Comparison of ENCODE assay signal across 1 cellular context in the genomic region with DNA sequence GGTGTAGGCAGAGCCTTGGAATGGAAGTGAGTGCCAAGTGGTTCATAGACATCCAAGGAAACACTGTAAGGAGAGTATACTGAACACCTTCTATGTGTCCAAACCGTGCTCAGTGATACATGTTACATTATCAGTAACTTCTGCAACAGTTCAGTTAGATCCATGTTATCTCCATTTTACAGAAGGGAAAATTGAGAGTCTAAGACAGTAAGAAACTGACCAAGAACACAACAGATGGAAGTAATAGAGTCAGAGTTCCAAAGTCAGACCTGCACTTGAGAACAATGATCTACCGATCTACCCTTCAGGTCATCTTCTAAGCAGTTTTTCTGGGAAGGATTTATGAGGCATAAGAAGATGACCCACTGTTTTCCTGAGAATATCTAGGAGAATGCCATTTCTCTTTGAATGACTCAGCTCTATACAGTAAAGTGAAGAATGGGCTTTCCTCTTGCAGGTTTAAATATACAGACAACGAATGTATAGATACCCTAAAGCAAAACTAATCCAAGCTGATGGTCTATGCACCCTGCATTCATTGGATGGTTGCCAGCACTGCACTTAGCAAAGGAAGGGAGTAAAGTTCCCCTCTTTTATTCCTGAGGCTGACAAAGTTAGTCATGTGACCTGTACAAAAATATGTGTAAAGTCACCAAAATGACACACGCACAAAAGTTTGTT.
TF ChIP-seq lines count a peak whose summit lies in the region.

No MANE protein-coding gene starts in this region.

TF ChIP-seq in K562, 482 proteins besides CTCF, POLR2A, EP300 and RAD21 (continued from another document and continues in another):
- TF ChIP-seq, protein P1, sequence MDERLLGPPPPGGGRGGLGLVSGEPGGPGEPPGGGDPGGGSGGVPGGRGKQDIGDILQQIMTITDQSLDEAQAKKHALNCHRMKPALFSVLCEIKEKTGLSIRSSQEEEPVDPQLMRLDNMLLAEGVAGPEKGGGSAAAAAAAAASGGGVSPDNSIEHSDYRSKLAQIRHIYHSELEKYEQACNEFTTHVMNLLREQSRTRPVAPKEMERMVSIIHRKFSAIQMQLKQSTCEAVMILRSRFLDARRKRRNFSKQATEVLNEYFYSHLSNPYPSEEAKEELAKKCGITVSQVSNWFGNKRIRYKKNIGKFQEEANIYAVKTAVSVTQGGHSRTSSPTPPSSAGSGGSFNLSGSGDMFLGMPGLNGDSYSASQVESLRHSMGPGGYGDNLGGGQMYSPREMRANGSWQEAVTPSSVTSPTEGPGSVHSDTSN (CRISPR knock-in tag; IDR thresholded peaks at IDR 0.05; ENCODE audit: low read depth), result no peak
- TF ChIP-seq, protein P1 (tag; conservative IDR thresholded peaks at IDR 0.05; ENCODE audit: low read depth), result 0 out of 2 replicates have a peak, but pooled peaks have one; percentile 39
- TF ChIP-seq CBX5 (IDR thresholded peaks at IDR 0.05; ENCODE audit: borderline replicate concordance, low read depth), result no peak
- no peak for TF ChIP-seq STAG1 (CRISPR knock-in tag; IDR thresholded peaks at IDR 0.05; ENCODE audit: borderline replicate concordance)
- TF ChIP-seq ZNF780A (CRISPR knock-in tag; IDR thresholded peaks at IDR 0.05), result no peak
- no peak for TF ChIP-seq ZSCAN29 (IDR thresholded peaks at IDR 0.05)
- peak; percentile 58 to 85 for TF ChIP-seq KDM1A (IDR thresholded peaks at IDR 0.05)
- peak; percentile 31; the same call in 1 of the 2 replicates for TF ChIP-seq MAFF (IDR thresholded peaks at IDR 0.05; ENCODE audit: low read length)
- no peak for TF ChIP-seq PRPF4 (IDR thresholded peaks at IDR 0.05; ENCODE audit: insufficient read depth, low read depth, low read length, poor library complexity, severe bottlenecking)
- no peak for TF ChIP-seq PCBP1 (IDR thresholded peaks at IDR 0.05; ENCODE audit: low read depth, low read length, poor library complexity, severe bottlenecking)
- TF ChIP-seq ERF (CRISPR knock-in tag; IDR thresholded peaks at IDR 0.05), result no peak
- peak; percentile 82 for TF ChIP-seq MAFG (tag; conservative IDR thresholded peaks at IDR 0.05)
- no peak for TF ChIP-seq THRAP3 (IDR thresholded peaks at IDR 0.05; ENCODE audit: borderline replicate concordance)
- no peak for TF ChIP-seq XRCC5 (IDR thresholded peaks at IDR 0.05; ENCODE audit: low read depth, low read length)
- TF ChIP-seq, protein P2, sequence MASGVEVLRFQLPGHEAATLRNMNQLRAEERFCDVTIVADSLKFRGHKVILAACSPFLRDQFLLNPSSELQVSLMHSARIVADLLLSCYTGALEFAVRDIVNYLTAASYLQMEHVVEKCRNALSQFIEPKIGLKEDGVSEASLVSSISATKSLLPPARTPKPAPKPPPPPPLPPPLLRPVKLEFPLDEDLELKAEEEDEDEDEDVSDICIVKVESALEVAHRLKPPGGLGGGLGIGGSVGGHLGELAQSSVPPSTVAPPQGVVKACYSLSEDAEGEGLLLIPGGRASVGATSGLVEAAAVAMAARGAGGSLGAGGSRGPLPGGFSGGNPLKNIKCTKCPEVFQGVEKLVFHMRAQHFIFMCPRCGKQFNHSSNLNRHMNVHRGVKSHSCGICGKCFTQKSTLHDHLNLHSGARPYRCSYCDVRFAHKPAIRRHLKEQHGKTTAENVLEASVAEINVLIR (CRISPR knock-in tag; IDR thresholded peaks at IDR 0.05), result no peak
- no peak for TF ChIP-seq KLF13 (tag; IDR thresholded peaks at IDR 0.05; ENCODE audit: borderline replicate concordance, low read depth)
- TF ChIP-seq CBFA2T2 (conservative IDR thresholded peaks at IDR 0.05), result peak; percentile 52
- TF ChIP-seq NCOA6 (IDR thresholded peaks at IDR 0.05), result no peak
- TF ChIP-seq CBX3 (IDR thresholded peaks at IDR 0.05; ENCODE audit: borderline replicate concordance in 1 of 2, low read length in 2 of 2), result peak in 1 of 2 experiments; percentile 65; a peak in 2 of 3 replicates
- TF ChIP-seq ZNF395 (CRISPR knock-in tag; IDR thresholded peaks at IDR 0.05), result no peak
- TF ChIP-seq NCOA4 (IDR thresholded peaks at IDR 0.05; ENCODE audit: partially characterized antibody), result peak; percentile 43
- no peak for TF ChIP-seq SIRT6 (IDR thresholded peaks at IDR 0.05; ENCODE audit: low read depth, low read length)
- peak; percentile 42; the same call in 1 of the 2 replicates for TF ChIP-seq TEAD4 (IDR thresholded peaks at IDR 0.05; ENCODE audit: low read length)
- no peak for TF ChIP-seq TEAD4 (CRISPR knock-in tag; IDR thresholded peaks at IDR 0.05; ENCODE audit: borderline replicate concordance)
- TF ChIP-seq C11orf30 (IDR thresholded peaks at IDR 0.05; ENCODE audit: low read depth), result peak; percentile 70
- peak; percentile 65 for TF ChIP-seq DPF2 (IDR thresholded peaks at IDR 0.05)
- peak; percentile 80 for TF ChIP-seq CBFA2T3 (IDR thresholded peaks at IDR 0.05)
- TF ChIP-seq ZNF695 (CRISPR knock-in tag; IDR thresholded peaks at IDR 0.05), result no peak
- no peak for TF ChIP-seq CLOCK (CRISPR knock-in tag; IDR thresholded peaks at IDR 0.05; ENCODE audit: borderline replicate concordance)
- no peak for TF ChIP-seq ZNF699 (CRISPR knock-in tag; IDR thresholded peaks at IDR 0.05; ENCODE audit: insufficient replicate concordance)
- no peak for TF ChIP-seq RFX5 (IDR thresholded peaks at IDR 0.05; ENCODE audit: low read depth, low read length)
- TF ChIP-seq ARID1B (IDR thresholded peaks at IDR 0.05), result peak; percentile 66
- TF ChIP-seq NFXL1 (CRISPR knock-in tag; IDR thresholded peaks at IDR 0.05), result no peak
- TF ChIP-seq MECOM (CRISPR knock-in tag; IDR thresholded peaks at IDR 0.05), result 0 out of 2 replicates have a peak, but pooled peaks have one; percentile 11
- TF ChIP-seq CC2D1A (IDR thresholded peaks at IDR 0.05), result peak; percentile 45; the same call in 1 of the 2 replicates
- TF ChIP-seq, protein P3, sequence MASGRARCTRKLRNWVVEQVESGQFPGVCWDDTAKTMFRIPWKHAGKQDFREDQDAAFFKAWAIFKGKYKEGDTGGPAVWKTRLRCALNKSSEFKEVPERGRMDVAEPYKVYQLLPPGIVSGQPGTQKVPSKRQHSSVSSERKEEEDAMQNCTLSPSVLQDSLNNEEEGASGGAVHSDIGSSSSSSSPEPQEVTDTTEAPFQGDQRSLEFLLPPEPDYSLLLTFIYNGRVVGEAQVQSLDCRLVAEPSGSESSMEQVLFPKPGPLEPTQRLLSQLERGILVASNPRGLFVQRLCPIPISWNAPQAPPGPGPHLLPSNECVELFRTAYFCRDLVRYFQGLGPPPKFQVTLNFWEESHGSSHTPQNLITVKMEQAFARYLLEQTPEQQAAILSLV (tag; IDR thresholded peaks at IDR 0.05), result no peak
- no peak for TF ChIP-seq TFAM (CRISPR knock-in tag; conservative IDR thresholded peaks at IDR 0.05)
- no peak; the same call in 1 of the 2 replicates for TF ChIP-seq NCOR1 (IDR thresholded peaks at IDR 0.05)
- 0 out of 4 replicates have a peak, but pooled peaks of 1 of the 2 experiments have one; percentile 29 for TF ChIP-seq ARNT (IDR thresholded peaks at IDR 0.05)
- peak; percentile 23; the same call in 1 of the 2 replicates for TF ChIP-seq TCF3 (CRISPR knock-in tag; IDR thresholded peaks at IDR 0.05)
- no peak for TF ChIP-seq CTBP1 (IDR thresholded peaks at IDR 0.05; ENCODE audit: borderline replicate concordance)
- no peak for TF ChIP-seq ZNF12 (CRISPR knock-in tag; IDR thresholded peaks at IDR 0.05)
- TF ChIP-seq RBM25 (IDR thresholded peaks at IDR 0.05; ENCODE audit: low read depth, low read length, severe bottlenecking), result peak; percentile 83
- peak; percentile 64 for TF ChIP-seq NFE2 (IDR thresholded peaks at IDR 0.05; ENCODE audit: low read depth)
- TF ChIP-seq ATF2 (CRISPR knock-in tag; IDR thresholded peaks at IDR 0.05), result no peak
- no peak for TF ChIP-seq ZNF778 (CRISPR knock-in tag; IDR thresholded peaks at IDR 0.05)
- TF ChIP-seq HDAC2 (IDR thresholded peaks at IDR 0.05), result peak; percentile 52
- TF ChIP-seq SMARCA4 (IDR thresholded peaks at IDR 0.05), result peak; percentile 23; the same call in 1 of the 2 replicates
- TF ChIP-seq ZNF311 (CRISPR knock-in tag; IDR thresholded peaks at IDR 0.05), result no peak
- TF ChIP-seq, protein P4, sequence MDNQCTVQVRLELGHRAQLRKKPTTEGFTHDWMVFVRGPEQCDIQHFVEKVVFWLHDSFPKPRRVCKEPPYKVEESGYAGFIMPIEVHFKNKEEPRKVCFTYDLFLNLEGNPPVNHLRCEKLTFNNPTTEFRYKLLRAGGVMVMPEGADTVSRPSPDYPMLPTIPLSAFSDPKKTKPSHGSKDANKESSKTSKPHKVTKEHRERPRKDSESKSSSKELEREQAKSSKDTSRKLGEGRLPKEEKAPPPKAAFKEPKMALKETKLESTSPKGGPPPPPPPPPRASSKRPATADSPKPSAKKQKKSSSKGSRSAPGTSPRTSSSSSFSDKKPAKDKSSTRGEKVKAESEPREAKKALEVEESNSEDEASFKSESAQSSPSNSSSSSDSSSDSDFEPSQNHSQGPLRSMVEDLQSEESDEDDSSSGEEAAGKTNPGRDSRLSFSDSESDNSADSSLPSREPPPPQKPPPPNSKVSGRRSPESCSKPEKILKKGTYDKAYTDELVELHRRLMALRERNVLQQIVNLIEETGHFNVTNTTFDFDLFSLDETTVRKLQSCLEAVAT (IDR thresholded peaks at IDR 0.05), result 0 out of 4 replicates have a peak, but pooled peaks of 1 of the 2 experiments have one; percentile 25
- TF ChIP-seq POLR2AphosphoS5 (IDR thresholded peaks at IDR 0.05; ENCODE audit: control insufficient read depth, insufficient read depth, low read depth, low read length), result no peak
- no peak for TF ChIP-seq HCFC1 (IDR thresholded peaks at IDR 0.05; ENCODE audit: low read depth, low read length)
- peak; percentile 44; the same call in 1 of the 2 replicates for TF ChIP-seq NFE2L1 (tag; IDR thresholded peaks at IDR 0.05; ENCODE audit: borderline replicate concordance, low read depth)
- 0 out of 2 replicates have a peak, but pooled peaks have one; percentile 19 for TF ChIP-seq BHLHE40 (IDR thresholded peaks at IDR 0.05; ENCODE audit: low read length)
- peak; percentile 90 for TF ChIP-seq NFIC (IDR thresholded peaks at IDR 0.05)
- no peak for TF ChIP-seq POLR2B (IDR thresholded peaks at IDR 0.05; ENCODE audit: low read depth, partially characterized antibody)
- TF ChIP-seq MED1 (CRISPR knock-in tag; IDR thresholded peaks at IDR 0.05; ENCODE audit: borderline replicate concordance), result no peak
- peak; percentile 92 for TF ChIP-seq BCOR (IDR thresholded peaks at IDR 0.05)
- 0 out of 2 replicates have a peak, but pooled peaks have one; percentile 16 for TF ChIP-seq FOXM1 (IDR thresholded peaks at IDR 0.05; ENCODE audit: low read depth)
- no peak for TF ChIP-seq FOXM1 (CRISPR knock-in tag; IDR thresholded peaks at IDR 0.05; ENCODE audit: low read depth)
- TF ChIP-seq USF2 (CRISPR knock-in tag; IDR thresholded peaks at IDR 0.05), result peak; percentile 54
- no peak for TF ChIP-seq STAT5B (CRISPR knock-in tag; IDR thresholded peaks at IDR 0.05)
- TF ChIP-seq HDAC1 (IDR thresholded peaks at IDR 0.05), result 0 out of 4 replicates have a peak, but pooled peaks of 1 of the 2 experiments have one; percentile 30
- no peak for TF ChIP-seq ETV1 (tag; conservative IDR thresholded peaks at IDR 0.05; ENCODE audit: low read depth)
